2 cellular contexts compared by ENCODE assay signal in the genomic region with DNA sequence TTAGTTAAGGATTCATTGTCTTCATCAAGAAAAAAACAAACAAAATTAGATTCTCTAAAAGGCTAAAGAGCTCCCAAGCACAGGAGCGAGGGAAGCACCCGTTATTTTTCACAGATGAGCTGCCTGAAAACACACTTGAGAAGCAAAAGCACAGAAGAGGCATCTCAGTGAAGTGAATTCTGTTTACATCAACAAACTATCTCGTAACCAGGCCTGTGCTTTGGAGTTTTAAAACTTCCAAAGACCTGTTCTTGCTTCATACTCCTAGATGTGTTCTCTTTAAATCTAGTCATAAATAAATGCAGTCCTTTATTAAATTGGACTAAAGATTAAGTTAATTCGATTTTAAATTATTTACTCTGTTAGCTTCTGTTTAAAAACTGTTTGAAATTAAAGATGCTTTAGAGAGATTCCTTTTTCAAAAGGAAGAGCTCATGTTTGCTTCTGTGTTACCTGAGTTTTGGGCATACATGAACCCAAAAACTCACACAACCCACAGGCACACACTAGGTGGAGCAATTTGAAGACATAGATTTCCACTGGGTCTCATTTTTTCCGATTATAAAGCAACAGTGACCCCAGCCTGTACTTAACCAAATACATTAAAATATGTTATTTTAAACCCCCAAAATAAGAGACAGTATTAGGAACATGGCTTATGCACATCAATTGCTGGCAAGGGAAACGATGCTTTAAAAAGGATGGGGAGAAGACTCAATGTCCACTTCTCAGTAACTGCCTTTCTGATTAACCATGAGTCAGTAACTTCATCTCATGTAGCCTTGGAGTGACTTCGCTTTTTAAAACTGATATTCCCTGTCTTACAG.
TF ChIP-seq lines count a peak whose summit lies in the region.

No MANE protein-coding gene starts in this region.

TF ChIP-seq in GM12878, 131 proteins besides CTCF, POLR2A, EP300 and RAD21 (continued from another document):
- TF ChIP-seq SMC3 (IDR thresholded peaks at IDR 0.05; ENCODE audit: borderline replicate concordance, low read length): peak; percentile 28; the same call in 1 of the 2 replicates

TF ChIP-seq in WTC11, 78 proteins besides CTCF, POLR2A, EP300 and RAD21:
- TF ChIP-seq ZNF219 (CRISPR knock-in tag; IDR thresholded peaks at IDR 0.05; ENCODE audit: borderline replicate concordance) (no peak), ZNF396 (CRISPR knock-in tag; IDR thresholded peaks at IDR 0.05; ENCODE audit: borderline replicate concordance) (no peak), OVOL2 (CRISPR knock-in tag; IDR thresholded peaks at IDR 0.05; ENCODE audit: borderline replicate concordance) (no peak), SMAD4 (CRISPR knock-in tag; IDR thresholded peaks at IDR 0.05) (no peak), CREM (CRISPR knock-in tag; IDR thresholded peaks at IDR 0.05) (no peak)
- TF ChIP-seq, protein P1, sequence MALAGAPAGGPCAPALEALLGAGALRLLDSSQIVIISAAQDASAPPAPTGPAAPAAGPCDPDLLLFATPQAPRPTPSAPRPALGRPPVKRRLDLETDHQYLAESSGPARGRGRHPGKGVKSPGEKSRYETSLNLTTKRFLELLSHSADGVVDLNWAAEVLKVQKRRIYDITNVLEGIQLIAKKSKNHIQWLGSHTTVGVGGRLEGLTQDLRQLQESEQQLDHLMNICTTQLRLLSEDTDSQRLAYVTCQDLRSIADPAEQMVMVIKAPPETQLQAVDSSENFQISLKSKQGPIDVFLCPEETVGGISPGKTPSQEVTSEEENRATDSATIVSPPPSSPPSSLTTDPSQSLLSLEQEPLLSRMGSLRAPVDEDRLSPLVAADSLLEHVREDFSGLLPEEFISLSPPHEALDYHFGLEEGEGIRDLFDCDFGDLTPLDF (CRISPR knock-in tag; IDR thresholded peaks at IDR 0.05): no peak
- TF ChIP-seq, protein P2, sequence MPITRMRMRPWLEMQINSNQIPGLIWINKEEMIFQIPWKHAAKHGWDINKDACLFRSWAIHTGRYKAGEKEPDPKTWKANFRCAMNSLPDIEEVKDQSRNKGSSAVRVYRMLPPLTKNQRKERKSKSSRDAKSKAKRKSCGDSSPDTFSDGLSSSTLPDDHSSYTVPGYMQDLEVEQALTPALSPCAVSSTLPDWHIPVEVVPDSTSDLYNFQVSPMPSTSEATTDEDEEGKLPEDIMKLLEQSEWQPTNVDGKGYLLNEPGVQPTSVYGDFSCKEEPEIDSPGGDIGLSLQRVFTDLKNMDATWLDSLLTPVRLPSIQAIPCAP (CRISPR knock-in tag; IDR thresholded peaks at IDR 0.05): no peak
